In the genomic region with DNA sequence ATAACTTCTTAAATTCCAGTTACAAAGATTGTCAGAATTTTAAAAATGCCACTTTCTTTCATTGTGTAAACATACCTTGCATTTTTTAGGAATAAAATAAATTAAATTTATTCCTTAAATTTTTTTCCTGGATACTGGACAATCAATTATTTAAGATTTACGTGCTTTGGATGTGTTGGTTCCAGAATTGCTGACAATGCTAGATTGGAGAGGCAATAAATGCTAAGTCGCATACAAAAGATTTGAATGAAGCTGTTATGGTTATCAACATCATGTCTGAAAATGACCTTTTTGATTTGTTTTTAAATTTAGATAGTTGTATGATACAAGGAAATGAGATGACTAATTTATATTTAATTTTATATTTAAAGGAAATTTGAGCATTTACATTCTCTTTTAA, we compare ENCODE assay signal across 32 cellular contexts.
"Had no signal": no experiment of that assay in that cellular context is flagged by ENCODE, and none has a peak within 500 bp of the region (broad histone marks: within the 10 kb centered on the region; RNA-seq: fewer than 3 reads in every experiment).

No MANE protein-coding gene starts in this region.

- H3K36me3 ChIP-seq: esophagus muscularis mucosa, gastrocnemius medialis, heart left ventricle, WERI-Rb-1 had no signal

- H3K4me3 ChIP-seq: esophagus muscularis mucosa, gastrocnemius medialis, heart left ventricle had no signal

- FAIRE-seq: astrocyte had no signal

- H3K27ac ChIP-seq: esophagus muscularis mucosa, foreskin keratinocyte, gastrocnemius medialis, heart left ventricle, WERI-Rb-1 had no signal

- DNase-seq: activated B cell treated with CpG ODN at 0.5 μM for 24 hours; activated CD4-positive, alpha-beta memory T cell treated with anti-CD3 and anti-CD28 coated beads, Interleukin-2, amount 10 ng/mL, durations not matched to agents 7 days and 5 days; activated CD4-positive, alpha-beta T cell treated with anti-CD3 and anti-CD28 coated beads for 1 hour; activated CD4-positive, alpha-beta T cell treated with anti-CD3 and anti-CD28 coated beads for 4 hours; activated CD4-positive, alpha-beta T cell treated with anti-CD3 and anti-CD28 coated beads, Interleukin-2, amount 10 ng/mL, durations not matched to agents 7 days and 5 days; activated CD4-positive, alpha-beta T cell treated with anti-CD3 and anti-CD28 coated beads, Interleukin-2, amount 50 U/mL, for 4 hours; activated CD8-positive, alpha-beta memory T cell treated with anti-CD3 and anti-CD28 coated beads, Interleukin-2, amount 50 U/mL, for 48 hours; activated gamma-delta T cell; activated naive CD4-positive, alpha-beta T cell; activated naive CD4-positive, alpha-beta T cell treated with anti-CD3 and anti-CD28 coated beads, Interleukin-2, amount 10 ng/mL, durations not matched to agents 7 days and 5 days; activated naive CD8-positive, alpha-beta T cell treated with anti-CD3 and anti-CD28 coated beads, Interleukin-2, amount 10 ng/mL, durations not matched to agents 7 days and 5 days; activated T-cell treated with anti-CD3 and anti-CD28 coated beads for 4 hours; activated T-cell treated with anti-CD3 and anti-CD28 coated beads, Interleukin-2, amount 50 U/mL, for 24 hours; activated T-cell treated with anti-CD3 and anti-CD28 coated beads, Interleukin-2, amount 50 U/mL, for 72 hours; amniotic stem cell; anterior cingulate cortex; caudate nucleus; cortex of kidney; dermis blood vessel endothelial cell; effector CD4-positive, alpha-beta T cell; effector memory CD8-positive, alpha-beta T cell; erythroblast; foreskin keratinocyte; gastrocnemius medialis; glutamatergic neuron; heart left ventricle; T-helper 17 cell; T1000; WERI-Rb-1 had no signal

- H3K27me3 ChIP-seq: esophagus muscularis mucosa, foreskin keratinocyte, gastrocnemius medialis, heart left ventricle had no signal

- H3K4me1 ChIP-seq: foreskin keratinocyte, gastrocnemius medialis, heart left ventricle had no signal

- H3K9me3 ChIP-seq: esophagus muscularis mucosa, gastrocnemius medialis, heart left ventricle had no signal

- ATAC-seq: activated naive CD4-positive, alpha-beta T cell treated with anti-CD3 and anti-CD28 coated beads, Interleukin-2, amount 50 U/mL, for 72 hours; activated T-cell treated with anti-CD3 and anti-CD28 coated beads, Interleukin-2, amount 50 U/mL, for 72 hours; effector memory CD8-positive, alpha-beta T cell; foreskin keratinocyte; gastrocnemius medialis; heart left ventricle; T-helper 17 cell had no signal
